ENCODE assay signal across 1 cellular context in the genomic region with DNA sequence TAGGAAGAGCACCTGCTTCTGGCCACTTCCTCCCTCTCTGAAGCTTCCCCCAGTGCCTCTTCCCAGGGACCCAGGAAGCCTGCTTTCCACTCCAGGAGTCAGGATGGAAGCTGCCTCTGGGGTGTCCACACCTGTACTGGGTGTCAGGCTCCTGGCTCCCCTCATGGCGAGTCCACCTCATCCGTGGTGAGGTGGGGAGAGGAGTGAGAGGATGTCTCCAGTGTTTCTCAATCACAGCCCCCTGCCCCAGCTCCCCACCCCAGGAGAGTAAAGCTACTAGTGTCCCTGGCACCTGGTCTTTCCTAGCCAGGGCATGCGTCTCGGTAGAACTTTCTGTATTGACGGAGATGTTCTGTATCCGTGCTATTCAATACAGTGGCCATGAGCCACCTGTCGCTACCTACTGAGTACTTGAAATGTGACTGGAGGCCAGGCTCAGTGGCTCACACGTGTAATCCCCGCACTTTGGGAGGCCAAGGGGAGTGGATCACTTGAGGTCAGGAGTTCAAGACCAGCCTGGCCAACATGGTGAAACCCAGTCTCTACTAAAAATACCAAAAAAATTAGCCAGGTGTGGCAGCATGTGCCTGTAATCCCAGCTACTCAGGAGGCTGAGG.
A peak's percentile ranks its signal among the peaks of the same experiment; 100 is the strongest.
TF ChIP-seq lines count a peak whose summit lies in the region.

No MANE protein-coding gene starts in this region.

TF ChIP-seq in GM12878, 131 proteins besides CTCF, POLR2A, EP300 and RAD21:
- TF ChIP-seq SPI1 (IDR thresholded peaks at IDR 0.05; ENCODE audit: borderline replicate concordance, insufficient read depth, low read depth, low read length) (0 out of 2 replicates have a peak, but pooled peaks have one; percentile 11), YBX1 (IDR thresholded peaks at IDR 0.05) (no peak), FOXM1 (IDR thresholded peaks at IDR 0.05; ENCODE audit: low read depth, low read length) (no peak)
